Comparison of ENCODE assay signal across 1 cellular context in genomic region chr6:21159465-21159864, GRCh38.
TF ChIP-seq lines count a peak whose summit lies in the region.

No MANE protein-coding gene starts in this region.

TF ChIP-seq in H1, 55 proteins besides CTCF, POLR2A, EP300 and RAD21:
- TF ChIP-seq EZH2 (IDR thresholded peaks at IDR 0.05; ENCODE audit: low read depth, low read length, severe bottlenecking) (no peak), SP4 (IDR thresholded peaks at IDR 0.05; ENCODE audit: low read length) (no peak), E2F6 (IDR thresholded peaks at IDR 0.05) (no peak), RNF2 (IDR thresholded peaks at IDR 0.05; ENCODE audit: borderline replicate concordance, low read depth, low read length, missing control alignments, poor library complexity, severe bottlenecking) (no peak), SAP30 (IDR thresholded peaks at IDR 0.05; ENCODE audit: insufficient read depth, insufficient replicate concordance, low read length) (no peak), SP1 (IDR thresholded peaks at IDR 0.05; ENCODE audit: low read depth, low read length) (no peak), CTBP2 (IDR thresholded peaks at IDR 0.05; ENCODE audit: borderline replicate concordance, insufficient read depth, insufficient read length, low read length) (no peak), SUZ12 (IDR thresholded peaks at IDR 0.05; ENCODE audit: low read length) (no peak), MAX (IDR thresholded peaks at IDR 0.05) (no peak)
TF ChIP-seq in H1: peak in this region for 0.
